ENCODE assay signal across 43 cellular contexts in the genomic region with DNA sequence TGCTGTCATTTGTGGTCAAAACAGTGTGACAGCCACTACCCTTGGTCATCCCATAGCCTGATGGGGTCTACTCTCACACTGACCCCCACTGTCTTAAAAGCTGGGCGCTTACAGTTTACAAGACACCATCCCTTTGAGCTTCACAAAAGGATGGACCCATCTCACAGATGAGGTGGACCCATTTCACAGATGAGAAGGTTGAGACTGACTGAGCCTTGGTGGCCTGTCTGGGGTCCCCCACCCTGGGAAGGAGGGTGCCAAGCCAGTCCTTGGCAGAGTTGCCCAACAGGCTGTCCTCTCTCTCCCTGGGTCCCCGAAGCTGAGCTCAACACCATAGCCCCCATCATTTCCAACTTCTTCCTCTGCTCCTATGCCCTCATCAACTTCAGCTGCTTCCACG. TPM values are rescaled to one million over a fixed set of nuclear protein-coding genes. Genes with fewer than 3 reads are reported as not detected.
"Had no signal": no experiment of that assay in that cellular context is flagged by ENCODE, and none has a peak within 500 bp of the region (broad histone marks: within the 10 kb centered on the region; RNA-seq: fewer than 3 reads in every experiment).

No MANE protein-coding gene starts in this region.

- H3K27ac ChIP-seq: adrenal gland, ascending aorta, body of pancreas, brain microvascular endothelial cell, breast epithelium, cardiac muscle cell had no signal

- H3K27ac Mint-ChIP-seq: activated naive CD4-positive, alpha-beta T cell treated with anti-CD3 and anti-CD28 coated beads for 36 hours; activated naive CD4-positive, alpha-beta T cell treated with anti-CD3 and anti-CD28 coated beads, Interleukin-2, amount 10 ng/mL, durations not matched to agents 7 days and 5 days; activated naive CD4-positive, alpha-beta T cell treated with anti-CD3 and anti-CD28 coated beads, Interleukin-2, amount 50 U/mL, for 24 hours; activated naive CD8-positive, alpha-beta T cell; activated naive CD8-positive, alpha-beta T cell treated with anti-CD3 and anti-CD28 coated beads for 36 hours; activated naive CD8-positive, alpha-beta T cell treated with anti-CD3 and anti-CD28 coated beads, Interleukin-2, amount 10 ng/mL, durations not matched to agents 7 days and 5 days; activated naive CD8-positive, alpha-beta T cell treated with anti-CD3 and anti-CD28 coated beads, Interleukin-2, amount 50 U/mL, for 24 hours; activated T-cell treated with anti-CD3 and anti-CD28 coated beads, Interleukin-2, amount 50 U/mL, for 24 hours; activated T-cell treated with anti-CD3 and anti-CD28 coated beads, Interleukin-2, amount 50 U/mL, for 72 hours; activated T-helper 1 cell treated with anti-CD3 and anti-CD28 coated beads, Interleukin-12 subunit alpha, Interleukin-12 subunit beta, Interleukin-2, Interleukin-4 antibody, amounts not matched to agents 30 ng/mL and 10 ng/mL and 1 ng/mL, durations not matched to agents 14 hours and 24 hours and 36 hours; activated T-helper 17 cell treated with anti-CD3 and anti-CD28 coated beads, Interleukin-2, amount 50 U/mL, for 72 hours; activated T-helper 2 cell treated with anti-CD3 and anti-CD28 coated beads, Interferon-gamma antibody, Interleukin-2, Interleukin-4, amounts not matched to agents 10 μg/mL and 5 μg/mL and 100 μg/mL, durations not matched to agents 14 hours and 24 hours and 36 hours; brain had no signal

- H3K4me1 ChIP-seq: adrenal gland, ascending aorta, breast epithelium had no signal

- H3K9me3 ChIP-seq: adrenal gland, ascending aorta, body of pancreas, breast epithelium had no signal

- H3K4me1 Mint-ChIP-seq: activated naive CD4-positive, alpha-beta T cell treated with anti-CD3 and anti-CD28 coated beads, Interleukin-2, amount 10 ng/mL, durations not matched to agents 7 days and 5 days; activated naive CD4-positive, alpha-beta T cell treated with anti-CD3 and anti-CD28 coated beads, Interleukin-2, amount 50 U/mL, for 24 hours; activated naive CD8-positive, alpha-beta T cell treated with anti-CD3 and anti-CD28 coated beads for 36 hours; activated naive CD8-positive, alpha-beta T cell treated with anti-CD3 and anti-CD28 coated beads, Interleukin-2, amount 10 ng/mL, durations not matched to agents 7 days and 5 days; activated naive CD8-positive, alpha-beta T cell treated with anti-CD3 and anti-CD28 coated beads, Interleukin-2, amount 50 U/mL, for 24 hours; activated T-helper 17 cell treated with anti-CD3 and anti-CD28 coated beads, Interleukin-2, amount 50 U/mL, for 72 hours; brain; central memory CD8-positive, alpha-beta T cell had no signal

- FAIRE-seq: astrocyte, bronchial epithelial cell had no signal

- H3K36me3 ChIP-seq: adrenal gland, ascending aorta, brain microvascular endothelial cell, breast epithelium, cardiac muscle cell had no signal

- DNase-seq: activated effector memory CD4-positive, alpha-beta T cell treated with anti-CD3 and anti-CD28 coated beads, Interleukin-2, amount 50 U/mL, for 16 hours; activated effector memory CD4-positive, alpha-beta T cell treated with Interleukin-2 at 50 U/mL for 16 hours; activated gamma-delta T cell; activated gamma-delta T cell treated with Interleukin-2 at 50 U/mL for 16 hours; activated naive CD4-positive, alpha-beta T cell; activated naive CD4-positive, alpha-beta T cell treated with anti-CD3 and anti-CD28 coated beads for 36 hours; activated naive CD4-positive, alpha-beta T cell treated with anti-CD3 and anti-CD28 coated beads, Interleukin-2, amount 10 ng/mL, durations not matched to agents 7 days and 5 days; activated naive CD4-positive, alpha-beta T cell treated with anti-CD3 and anti-CD28 coated beads, Interleukin-2, amount 50 U/mL, for 16 hours; activated naive CD4-positive, alpha-beta T cell treated with Interleukin-2 at 50 U/mL for 16 hours; activated naive CD8-positive, alpha-beta T cell treated with anti-CD3 and anti-CD28 coated beads for 36 hours; activated naive CD8-positive, alpha-beta T cell treated with anti-CD3 and anti-CD28 coated beads, Interleukin-2, amount 10 ng/mL, durations not matched to agents 7 days and 5 days; activated naive CD8-positive, alpha-beta T cell treated with anti-CD3 and anti-CD28 coated beads, Interleukin-2, amount 50 U/mL, for 24 hours; activated T-cell treated with anti-CD3 and anti-CD28 coated beads, Interleukin-2, amount 50 U/mL, for 1 hour; activated T-cell treated with anti-CD3 and anti-CD28 coated beads, Interleukin-2, amount 50 U/mL, for 24 hours; activated T-cell treated with anti-CD3 and anti-CD28 coated beads, Interleukin-2, amount 50 U/mL, for 4 hours; activated T-cell treated with anti-CD3 and anti-CD28 coated beads, Interleukin-2, amount 50 U/mL, for 48 hours; activated T-cell treated with anti-CD3 and anti-CD28 coated beads, Interleukin-2, amount 50 U/mL, for 72 hours; adrenal gland; amniotic stem cell; amygdala; anterior cingulate cortex; aorta; body of pancreas; brain microvascular endothelial cell; caudate nucleus; central memory CD4-positive, alpha-beta T cell; cerebellar nuclear complex had no signal

- H3K4me3 ChIP-seq: adrenal gland, ascending aorta, body of pancreas, breast epithelium, cardiac muscle cell had no signal

- H3K9me3 Mint-ChIP-seq: activated naive CD4-positive, alpha-beta T cell treated with anti-CD3 and anti-CD28 coated beads for 36 hours; activated naive CD4-positive, alpha-beta T cell treated with anti-CD3 and anti-CD28 coated beads, Interleukin-2, amount 10 ng/mL, durations not matched to agents 7 days and 5 days; activated naive CD4-positive, alpha-beta T cell treated with anti-CD3 and anti-CD28 coated beads, Interleukin-2, amount 50 U/mL, for 24 hours; activated naive CD4-positive, alpha-beta T cell treated with anti-CD3 and anti-CD28 coated beads, Interleukin-2, amount 50 U/mL, for 72 hours; activated naive CD8-positive, alpha-beta T cell treated with anti-CD3 and anti-CD28 coated beads for 36 hours; activated naive CD8-positive, alpha-beta T cell treated with anti-CD3 and anti-CD28 coated beads, Interleukin-2, amount 10 ng/mL, durations not matched to agents 7 days and 5 days; activated naive CD8-positive, alpha-beta T cell treated with anti-CD3 and anti-CD28 coated beads, Interleukin-2, amount 50 U/mL, for 24 hours; activated T-cell treated with anti-CD3 and anti-CD28 coated beads, Interleukin-2, amount 50 U/mL, for 24 hours; activated T-cell treated with anti-CD3 and anti-CD28 coated beads, Interleukin-2, amount 50 U/mL, for 4 hours; activated T-cell treated with anti-CD3 and anti-CD28 coated beads, Interleukin-2, amount 50 U/mL, for 72 hours; activated T-helper 1 cell treated with anti-CD3 and anti-CD28 coated beads, Interleukin-12 subunit alpha, Interleukin-12 subunit beta, Interleukin-2, Interleukin-4 antibody, amounts not matched to agents 30 ng/mL and 10 ng/mL and 1 ng/mL, durations not matched to agents 14 hours and 24 hours and 36 hours; activated T-helper 17 cell treated with anti-CD3 and anti-CD28 coated beads, Interleukin-2, amount 50 U/mL, for 72 hours; activated T-helper 2 cell treated with anti-CD3 and anti-CD28 coated beads, Interferon-gamma antibody, Interleukin-2, Interleukin-4, amounts not matched to agents 10 μg/mL and 5 μg/mL and 100 μg/mL, durations not matched to agents 14 hours and 24 hours and 36 hours; brain; central memory CD8-positive, alpha-beta T cell had no signal

- ATAC-seq: activated naive CD4-positive, alpha-beta T cell treated with anti-CD3 and anti-CD28 coated beads, Interleukin-2, amount 50 U/mL, for 72 hours; activated naive CD8-positive, alpha-beta T cell treated with anti-CD3 and anti-CD28 coated beads, Interleukin-2, amount 50 U/mL, for 24 hours; activated T-cell treated with anti-CD3 and anti-CD28 coated beads, Interleukin-2, amount 50 U/mL, for 4 hours; activated T-cell treated with anti-CD3 and anti-CD28 coated beads, Interleukin-2, amount 50 U/mL, for 72 hours; activated T-helper 17 cell treated with anti-CD3 and anti-CD28 coated beads, Interleukin-2, amount 50 U/mL, for 72 hours; body of pancreas had no signal

- H3K4me3 Mint-ChIP-seq: activated naive CD4-positive, alpha-beta T cell treated with anti-CD3 and anti-CD28 coated beads for 36 hours; activated naive CD4-positive, alpha-beta T cell treated with anti-CD3 and anti-CD28 coated beads, Interleukin-2, amount 10 ng/mL, durations not matched to agents 7 days and 5 days; activated naive CD4-positive, alpha-beta T cell treated with anti-CD3 and anti-CD28 coated beads, Interleukin-2, amount 50 U/mL, for 24 hours; activated naive CD8-positive, alpha-beta T cell; activated naive CD8-positive, alpha-beta T cell treated with anti-CD3 and anti-CD28 coated beads for 36 hours; activated naive CD8-positive, alpha-beta T cell treated with anti-CD3 and anti-CD28 coated beads, Interleukin-2, amount 10 ng/mL, durations not matched to agents 7 days and 5 days; activated naive CD8-positive, alpha-beta T cell treated with anti-CD3 and anti-CD28 coated beads, Interleukin-2, amount 50 U/mL, for 24 hours; activated T-cell treated with anti-CD3 and anti-CD28 coated beads, Interleukin-2, amount 50 U/mL, for 24 hours; activated T-cell treated with anti-CD3 and anti-CD28 coated beads, Interleukin-2, amount 50 U/mL, for 4 hours; activated T-cell treated with anti-CD3 and anti-CD28 coated beads, Interleukin-2, amount 50 U/mL, for 72 hours; activated T-helper 1 cell treated with anti-CD3 and anti-CD28 coated beads, Interleukin-12 subunit alpha, Interleukin-12 subunit beta, Interleukin-2, Interleukin-4 antibody, amounts not matched to agents 30 ng/mL and 10 ng/mL and 1 ng/mL, durations not matched to agents 14 hours and 24 hours and 36 hours; activated T-helper 17 cell treated with anti-CD3 and anti-CD28 coated beads, Interleukin-2, amount 50 U/mL, for 72 hours; brain; central memory CD8-positive, alpha-beta T cell had no signal

- H3K27me3 ChIP-seq: adrenal gland, ascending aorta, body of pancreas, brain microvascular endothelial cell, breast epithelium, cardiac muscle cell had no signal

- H3K36me3 Mint-ChIP-seq: activated naive CD4-positive, alpha-beta T cell treated with anti-CD3 and anti-CD28 coated beads, Interleukin-2, amount 10 ng/mL, durations not matched to agents 7 days and 5 days; activated naive CD4-positive, alpha-beta T cell treated with anti-CD3 and anti-CD28 coated beads, Interleukin-2, amount 50 U/mL, for 24 hours; activated naive CD4-positive, alpha-beta T cell treated with anti-CD3 and anti-CD28 coated beads, Interleukin-2, amount 50 U/mL, for 72 hours; activated naive CD8-positive, alpha-beta T cell; activated naive CD8-positive, alpha-beta T cell treated with anti-CD3 and anti-CD28 coated beads for 36 hours; activated naive CD8-positive, alpha-beta T cell treated with anti-CD3 and anti-CD28 coated beads, Interleukin-2, amount 10 ng/mL, durations not matched to agents 7 days and 5 days; brain had no signal

- H3K27me3 Mint-ChIP-seq: activated naive CD4-positive, alpha-beta T cell treated with anti-CD3 and anti-CD28 coated beads, Interleukin-2, amount 50 U/mL, for 24 hours; activated naive CD8-positive, alpha-beta T cell; activated naive CD8-positive, alpha-beta T cell treated with anti-CD3 and anti-CD28 coated beads for 36 hours; activated naive CD8-positive, alpha-beta T cell treated with anti-CD3 and anti-CD28 coated beads, Interleukin-2, amount 50 U/mL, for 24 hours; activated T-cell treated with anti-CD3 and anti-CD28 coated beads, Interleukin-2, amount 50 U/mL, for 24 hours; activated T-helper 17 cell treated with anti-CD3 and anti-CD28 coated beads, Interleukin-2, amount 50 U/mL, for 72 hours; central memory CD8-positive, alpha-beta T cell had no signal

RNA-seq across cellular contexts. Expression of a gene that starts 17.1 kb away (rescaled TPM):
- total RNA-seq: activated naive CD4-positive, alpha-beta T cell treated with anti-CD3 and anti-CD28 coated beads for 36 hours; activated naive CD4-positive, alpha-beta T cell treated with anti-CD3 and anti-CD28 coated beads, Interleukin-2, amount 50 U/mL, for 72 hours; activated naive CD8-positive, alpha-beta T cell treated with anti-CD3 and anti-CD28 coated beads, Interleukin-2, amount 10 ng/mL, durations not matched to agents 7 days and 5 days; activated T-cell treated with anti-CD3 and anti-CD28 coated beads, Interleukin-2, amount 50 U/mL, for 4 hours; activated T-cell treated with anti-CD3 and anti-CD28 coated beads, Interleukin-2, amount 50 U/mL, for 72 hours; activated T-helper 1 cell treated with anti-CD3 and anti-CD28 coated beads, Interleukin-12 subunit alpha, Interleukin-12 subunit beta, Interleukin-2, Interleukin-4 antibody, amounts not matched to agents 30 ng/mL and 10 ng/mL and 1 ng/mL, durations not matched to agents 14 hours and 24 hours and 36 hours; activated T-helper 17 cell treated with anti-CD3 and anti-CD28 coated beads, Interleukin-2, amount 50 U/mL, for 72 hours; activated T-helper 2 cell treated with anti-CD3 and anti-CD28 coated beads, Interferon-gamma antibody, Interleukin-2, Interleukin-4, amounts not matched to agents 10 μg/mL and 5 μg/mL and 100 μg/mL, durations not matched to agents 14 hours and 24 hours and 36 hours; adrenal gland; aorta; ascending aorta; body of pancreas; breast epithelium; bronchial epithelial cell; cardiac muscle cell; cardiac septum; cerebellum; chondrocyte had no signal
- polyA plus RNA-seq: aorta, cardiac muscle cell had no signal
